ENCODE assay signal across 8 cellular contexts in the genomic region with DNA sequence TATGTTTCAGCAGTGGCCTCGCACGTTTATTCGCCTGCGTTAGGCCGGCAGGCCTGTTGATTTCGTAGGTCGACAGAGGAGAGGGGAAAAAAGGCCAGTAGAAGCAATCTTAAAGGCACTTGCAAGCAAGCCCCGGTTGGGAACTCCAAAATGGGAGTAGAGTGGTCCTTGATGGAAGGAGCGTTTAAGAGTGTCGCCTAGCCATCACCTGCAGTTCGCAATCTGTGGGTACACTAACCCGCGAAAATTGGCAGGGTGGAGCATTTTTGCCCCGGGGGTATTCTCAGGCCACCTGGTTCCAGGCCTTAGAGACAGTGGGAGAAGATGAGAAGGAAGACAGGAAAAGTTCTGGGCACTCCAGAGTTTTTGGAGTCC. TPM values are rescaled to one million over a fixed set of nuclear protein-coding genes. Genes with fewer than 3 reads are reported as not detected.
A peak's percentile ranks its signal among the peaks of the same experiment; 100 is the strongest.
DNase-seq lines count a peak whose midpoint lies in the region; ATAC-seq and TF ChIP-seq lines count a peak whose summit lies in the region.

No MANE protein-coding gene starts in this region.

- peak overlapping the region; percentile 71 to 98 (median 82) for H3K4me3 ChIP-seq in heart right ventricle
- H3K4me3 ChIP-seq in astrocyte of the spinal cord (ENCODE audit: low read depth, low read length) = peak overlapping the region; percentile 95
- H3K4me3 ChIP-seq in vagina = peak overlapping the region; percentile 86 to 95

- 0 to 1% methylated on average over 14 of the region's 14 CpGs for WGBS in heart right ventricle, 2 donors

- H3K36me3 ChIP-seq in heart right ventricle (peaks cover 0 to 64% (median 25%) of the 10 kb centered on the region in 9 donors), vagina (peaks cover 0 to 27% of the 10 kb centered on the region in 2 donors)

- no peaks in the 10 kb centered on the region for H3K9me3 ChIP-seq in heart right ventricle
- no peaks in the 10 kb centered on the region for H3K9me3 ChIP-seq in vagina

- H3K27ac ChIP-seq in heart right ventricle = peak overlapping the region in 9 of 10 donors; percentile 98 to 100 (median 99)
- peak overlapping the region; percentile 99 for H3K27ac ChIP-seq in vagina

- in situ Hi-C loops in astrocyte of the spinal cord (cut with HindIII; ENCODE audit: low sequenced_read_pairs) = no loop called here

- DNase-seq in heart right ventricle = no peak
- DNase-seq in Right ventricle myocardium inferior (ENCODE audit: missing footprints) = no peak
- no peak for DNase-seq in astrocyte of the spinal cord (ENCODE audit: low read depth, low spot score)
- peak; percentile 11 to 25 for DNase-seq in lung microvascular endothelial cell (ENCODE audit: low read depth in 2 of 2)
- no peak for DNase-seq in vagina (ENCODE audit: extremely low spot score in 2 of 2)
- no peak for DNase-seq in NCI-H2107 treated with DMSO at 0.1 percent for 48 hours (lab: John Stamatoyannopoulos, UW; ENCODE audit: unreplicated experiment)
- DNase-seq in NCI-H226 = no peak

- no peak for TF ChIP-seq CTCF in heart right ventricle (IDR thresholded peaks at IDR 0.05)
- no peak for TF ChIP-seq CTCF in astrocyte of the spinal cord (IDR thresholded peaks at IDR 0.05; ENCODE audit: low read depth, low read length)
- TF ChIP-seq CTCF in vagina (IDR thresholded peaks at IDR 0.05) = no peak

- peaks cover 13 to 72% (median 62%) of the 10 kb centered on the region in 9 donors for H3K4me1 ChIP-seq in heart right ventricle
- peaks cover 74% of the 10 kb centered on the region for H3K4me1 ChIP-seq in vagina

- intact Hi-C loops in heart right ventricle (cut with DNase I) = loop anchor here in 3 of 10 donors (2.0 to 5.0 kb wide), 2 partner anchors 38 kb away; a partner anchor contains a TSS
- intact Hi-C loops in Right ventricle myocardium inferior (cut with DNase I) = loop anchor here (2.0 to 10.0 kb wide), 2 partner anchors 38 to 194 kb away; a partner anchor contains a TSS
- intact Hi-C loops in vagina (cut with DNase I) = no loop called here

- ATAC-seq in heart right ventricle = no peak
- no peak for ATAC-seq in Right ventricle myocardium inferior
- ATAC-seq in GM18519 (IDR thresholded peaks at IDR 0.05; ENCODE audit: low FRiP score, unreplicated experiment) = no peak

- H3K27me3 ChIP-seq in heart right ventricle (no peaks in the 10 kb centered on the region), vagina (no peaks in the 10 kb centered on the region)

- TF ChIP-seq POLR2A in vagina (IDR thresholded peaks at IDR 0.05) = no peak

RNA-seq across cellular contexts. Expression of a gene that starts 1.1 kb away (rescaled TPM):
- total RNA-seq in heart right ventricle (100 to 1,000 TPM; 131 to 153 (median 139) TPM), Right ventricle myocardium inferior (112 TPM), lung microvascular endothelial cell (115 and 137 TPM in 2 replicates), vagina (164 TPM)
- polyA plus RNA-seq in heart right ventricle = 100 to 1,000 TPM; 105 to 115 TPM

RNA-seq across cellular contexts. Expression of a gene that starts 1.4 kb away (rescaled TPM):
- total RNA-seq in heart right ventricle (10 to 100 TPM in 9 of 10 donors, 1 to 10 TPM in 1; 7.0 to 18.0 (median 12.2) TPM), Right ventricle myocardium inferior (11.6 TPM), lung microvascular endothelial cell (13.1 and 14.1 TPM in 2 replicates), vagina (29.7 TPM)
- polyA plus RNA-seq in heart right ventricle = 10 to 100 TPM; 17.3 to 25.8 TPM

RNA-seq across cellular contexts. Expression of a gene that starts 37.2 kb away (rescaled TPM):
- total RNA-seq in heart right ventricle (10 to 100 TPM; 10.9 to 35.4 (median 13.6) TPM), Right ventricle myocardium inferior (24.3 TPM), lung microvascular endothelial cell (12.6 and 18.3 TPM in 2 replicates), vagina (17.4 TPM)
- polyA plus RNA-seq in heart right ventricle = 10 to 100 TPM; 29.6 to 45.0 TPM

RNA-seq across cellular contexts. Expression of a gene that starts 46.3 kb away (rescaled TPM):
- total RNA-seq in heart right ventricle = 1 to 10 TPM in 8 of 10 donors, under 1 TPM in 2; 0.87 to 4.3 (median 1.6) TPM
- polyA plus RNA-seq in heart right ventricle = 1 to 10 TPM; 3.1 to 3.8 TPM
- 1.1 TPM for total RNA-seq in Right ventricle myocardium inferior
- total RNA-seq in lung microvascular endothelial cell = 0.99 and 1.5 TPM in 2 replicates
- total RNA-seq in vagina = not detected

Comparison
In these comparisons a context has a peak if more than half of its experiments do, and no peak if none do; other contexts are left out.
1. DNase-seq: peak in lung microvascular endothelial cell (2 of 2); none in heart right ventricle (0 of 2), Right ventricle myocardium inferior (single experiment), astrocyte of the spinal cord (single experiment), vagina (0 of 2), NCI-H2107 treated with DMSO at 0.1 percent for 48 hours (single experiment) and NCI-H226 (single experiment).
2. Peak in every context shown above with its lines, with median percentiles within 50 percentile points of each other: H3K4me3 ChIP-seq.